ENCODE assay signal across 26 cellular contexts in the genomic region with DNA sequence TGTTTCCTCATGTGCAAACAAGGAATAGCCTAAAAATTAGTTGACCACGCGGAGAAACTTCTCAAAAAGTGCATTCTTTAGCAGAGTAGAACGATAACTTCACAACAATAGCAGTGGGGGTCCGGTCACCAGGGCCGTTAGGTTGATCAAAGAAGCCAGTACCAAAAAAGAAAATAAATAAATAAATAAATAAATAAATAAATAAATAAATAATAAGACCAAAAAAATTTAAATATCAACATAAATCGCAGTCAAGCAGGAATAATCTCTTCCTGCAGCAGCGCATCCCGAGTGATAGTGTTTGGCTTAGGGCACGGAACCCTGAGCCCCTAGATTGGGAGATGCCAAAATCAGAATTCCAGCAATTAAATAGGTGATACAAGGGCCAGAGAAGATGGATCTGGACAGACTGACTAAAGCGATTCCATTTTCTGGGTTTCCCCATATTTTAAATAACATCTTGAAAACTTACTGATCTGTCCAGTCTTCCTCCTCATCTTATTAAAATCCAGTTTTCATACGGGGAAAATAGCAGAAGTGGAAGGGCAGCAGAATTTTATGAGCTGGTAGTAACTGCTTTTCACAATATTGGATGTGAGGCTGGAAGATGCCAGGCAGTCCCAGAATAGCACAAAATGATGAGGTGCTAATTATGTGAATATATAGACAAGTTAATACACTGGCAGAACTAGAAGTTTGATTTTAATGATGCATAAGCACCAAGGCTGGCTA. TPM values are rescaled to one million over a fixed set of nuclear protein-coding genes. Genes with fewer than 3 reads are reported as not detected.
DNase-seq lines count a peak whose midpoint lies in the region; ATAC-seq, FAIRE-seq and TF ChIP-seq lines count a peak whose summit lies in the region.
"Had no signal": no experiment of that assay in that cellular context is flagged by ENCODE, and none has a peak within 500 bp of the region (broad histone marks: within the 10 kb centered on the region; RNA-seq: fewer than 3 reads in every experiment).

No MANE protein-coding gene starts in this region.

- H3K36me3 ChIP-seq in HepG2 (replicated peaks in 1 of 2; ENCODE audit: control insufficient read depth in 1 of 2, insufficient read depth in 2 of 2, low read length in 2 of 2): no peaks in the 10 kb centered on the region
- H3K36me3 ChIP-seq in right lobe of liver: no peaks in the 10 kb centered on the region
- H3K36me3 ChIP-seq: HAP-1, pancreas, WERI-Rb-1 had no signal

- CTCF ChIA-PET in HepG2 (lab: Yijun Ruan, JAX; ENCODE audit: low intra/inter-chr PET ratio, low total read pairs): no interaction called here
- CTCF ChIA-PET in activated B cell treated with CpG ODN at 0.5 μM for 24 hours (lab: Charles Lee): no interaction called here
- CTCF ChIA-PET in CD4-positive, alpha-beta T cell (lab: Charles Lee): no interaction called here
- CTCF ChIA-PET in activated CD8-positive, alpha-beta memory T cell treated with anti-CD3 and anti-CD28 coated beads, Interleukin-2, amount 10 ng/mL, durations not matched to agents 7 days and 5 days (lab: Charles Lee): no interaction called here
- CTCF ChIA-PET in activated CD8-positive, alpha-beta T cell treated with anti-CD3 and anti-CD28 coated beads, Interleukin-2, amount 10 ng/mL, durations not matched to agents 7 days and 5 days (lab: Charles Lee): no interaction called here

- peak overlapping the region in 2 of 3 experiments; percentile 48 to 64; a peak in 3 of 6 replicates for H3K4me3 ChIP-seq in HepG2 (replicated peaks in 1 of 3; ENCODE audit: insufficient read depth in 1 of 3, low read depth in 2 of 3, low read length in 3 of 3)
- H3K4me3 ChIP-seq in right lobe of liver: no peak overlapping the region
- H3K4me3 ChIP-seq in iPS-18c (ENCODE audit: insufficient read depth, low read depth, low read length): peak overlapping the region; percentile 57
- H3K4me3 ChIP-seq: HAP-1 had no signal

- DNase-seq in HepG2 (ENCODE audit: low spot score) (no peak), right lobe of liver (no peak), activated B cell treated with CpG ODN at 0.5 μM for 24 hours (no peak), D341Med (ENCODE audit: low spot score) (no peak)
- no peak for DNase-seq in CD4-positive, alpha-beta T cell
- DNase-seq in activated CD8-positive, alpha-beta memory T cell treated with anti-CD3 and anti-CD28 coated beads, Interleukin-2, amount 10 ng/mL, durations not matched to agents 7 days and 5 days: no peak
- no peak for DNase-seq in activated CD8-positive, alpha-beta T cell treated with anti-CD3 and anti-CD28 coated beads, Interleukin-2, amount 10 ng/mL, durations not matched to agents 7 days and 5 days
- DNase-seq: activated T-cell treated with anti-CD3 and anti-CD28 coated beads, Interleukin-2, amount 50 U/mL, for 4 hours; CD4-positive, CD25-positive, alpha-beta regulatory T cell; GF-D8; left colon; mesenchymal stem cell; natural killer cell; NCI-H1694 treated with DMSO at 0.1 percent for 48 hours; right cardiac atrium; SK-N-SH; substantia nigra; T-helper 2 cell; WERI-Rb-1 had no signal

- no peaks in the 10 kb centered on the region for H3K79me2 ChIP-seq in HepG2 (ENCODE audit: insufficient read depth, low read length)

- peaks cover 40% of the 10 kb centered on the region for H3K4me1 Mint-ChIP-seq in activated B cell treated with CpG ODN at 0.5 μM for 24 hours
- peaks cover 36% of the 10 kb centered on the region for H3K4me1 Mint-ChIP-seq in CD4-positive, alpha-beta T cell (ENCODE audit: low read depth)
- H3K4me1 Mint-ChIP-seq in activated CD8-positive, alpha-beta memory T cell treated with anti-CD3 and anti-CD28 coated beads, Interleukin-2, amount 10 ng/mL, durations not matched to agents 7 days and 5 days: peaks cover 33% of the 10 kb centered on the region
- peaks cover 36% of the 10 kb centered on the region for H3K4me1 Mint-ChIP-seq in activated CD8-positive, alpha-beta T cell treated with anti-CD3 and anti-CD28 coated beads, Interleukin-2, amount 10 ng/mL, durations not matched to agents 7 days and 5 days (ENCODE audit: low read depth)

- no peak for FAIRE-seq in HepG2 (lab: Jason Lieb, UNC)
- FAIRE-seq: colon, pancreas, urothelium cell line had no signal

- H3K36me3 Mint-ChIP-seq in activated B cell treated with CpG ODN at 0.5 μM for 24 hours (ENCODE audit: low read depth): no peaks in the 10 kb centered on the region
- H3K36me3 Mint-ChIP-seq in CD4-positive, alpha-beta T cell (ENCODE audit: low read depth): no peaks in the 10 kb centered on the region
- H3K36me3 Mint-ChIP-seq in activated CD8-positive, alpha-beta memory T cell treated with anti-CD3 and anti-CD28 coated beads, Interleukin-2, amount 10 ng/mL, durations not matched to agents 7 days and 5 days: peaks cover 6% of the 10 kb centered on the region
- H3K36me3 Mint-ChIP-seq in activated CD8-positive, alpha-beta T cell treated with anti-CD3 and anti-CD28 coated beads, Interleukin-2, amount 10 ng/mL, durations not matched to agents 7 days and 5 days (ENCODE audit: low read depth): peaks cover 3% of the 10 kb centered on the region
- H3K36me3 Mint-ChIP-seq: CD4-positive, CD25-positive, alpha-beta regulatory T cell; natural killer cell had no signal

- H3K9me3 Mint-ChIP-seq in activated B cell treated with CpG ODN at 0.5 μM for 24 hours: no peaks in the 10 kb centered on the region
- H3K9me3 Mint-ChIP-seq in CD4-positive, alpha-beta T cell: no peaks in the 10 kb centered on the region
- H3K9me3 Mint-ChIP-seq in activated CD8-positive, alpha-beta memory T cell treated with anti-CD3 and anti-CD28 coated beads, Interleukin-2, amount 10 ng/mL, durations not matched to agents 7 days and 5 days (ENCODE audit: low read depth): no peaks in the 10 kb centered on the region
- H3K9me3 Mint-ChIP-seq in activated CD8-positive, alpha-beta T cell treated with anti-CD3 and anti-CD28 coated beads, Interleukin-2, amount 10 ng/mL, durations not matched to agents 7 days and 5 days (ENCODE audit: insufficient read depth): no peaks in the 10 kb centered on the region
- H3K9me3 Mint-ChIP-seq: activated naive CD4-positive, alpha-beta T cell treated with anti-CD3 and anti-CD28 coated beads, Interleukin-2, amount 50 U/mL, for 24 hours; activated T-cell treated with anti-CD3 and anti-CD28 coated beads, Interleukin-2, amount 50 U/mL, for 4 hours; natural killer cell had no signal

- no peak overlapping the region for H3K9ac ChIP-seq in HepG2 (ENCODE audit: insufficient read depth, low read depth, low read length)
- H3K9ac ChIP-seq: SK-N-SH had no signal

- TF ChIP-seq POLR2A in HepG2 (IDR thresholded peaks at IDR 0.05; ENCODE audit: insufficient read depth in 1 of 2, low read depth in 2 of 2, low read length in 2 of 2): no peak
- no peak for TF ChIP-seq POLR2A in right lobe of liver (IDR thresholded peaks at IDR 0.05)

- H3K27me3 ChIP-seq in HepG2 (ENCODE audit: control insufficient read depth in 1 of 2, insufficient read depth in 2 of 2, low read length in 2 of 2): peaks cover 16 to 56% of the 10 kb centered on the region in 2 experiments
- peaks cover 13 to 52% of the 10 kb centered on the region in 2 donors for H3K27me3 ChIP-seq in right lobe of liver
- peaks cover 80% of the 10 kb centered on the region for H3K27me3 ChIP-seq in CD4-positive, alpha-beta T cell (ENCODE audit: control insufficient read depth, insufficient read depth, low read length)

- H3K27me3 Mint-ChIP-seq in activated B cell treated with CpG ODN at 0.5 μM for 24 hours: peaks cover 60% of the 10 kb centered on the region
- peaks cover 88% of the 10 kb centered on the region for H3K27me3 Mint-ChIP-seq in CD4-positive, alpha-beta T cell
- H3K27me3 Mint-ChIP-seq in activated CD8-positive, alpha-beta memory T cell treated with anti-CD3 and anti-CD28 coated beads, Interleukin-2, amount 10 ng/mL, durations not matched to agents 7 days and 5 days: peaks cover 89% of the 10 kb centered on the region
- peaks cover 71% of the 10 kb centered on the region for H3K27me3 Mint-ChIP-seq in activated CD8-positive, alpha-beta T cell treated with anti-CD3 and anti-CD28 coated beads, Interleukin-2, amount 10 ng/mL, durations not matched to agents 7 days and 5 days (ENCODE audit: low read depth)

- no peak overlapping the region for H3K27ac Mint-ChIP-seq in activated B cell treated with CpG ODN at 0.5 μM for 24 hours
- H3K27ac Mint-ChIP-seq in CD4-positive, alpha-beta T cell: no peak overlapping the region
- no peak overlapping the region for H3K27ac Mint-ChIP-seq in activated CD8-positive, alpha-beta memory T cell treated with anti-CD3 and anti-CD28 coated beads, Interleukin-2, amount 10 ng/mL, durations not matched to agents 7 days and 5 days
- no peak overlapping the region for H3K27ac Mint-ChIP-seq in activated CD8-positive, alpha-beta T cell treated with anti-CD3 and anti-CD28 coated beads, Interleukin-2, amount 10 ng/mL, durations not matched to agents 7 days and 5 days
- H3K27ac Mint-ChIP-seq: activated naive CD4-positive, alpha-beta T cell treated with anti-CD3 and anti-CD28 coated beads, Interleukin-2, amount 50 U/mL, for 24 hours; CD4-positive, CD25-positive, alpha-beta regulatory T cell; natural killer cell had no signal

- POLR2A ChIA-PET in HepG2 (lab: Yijun Ruan, JAX): no interaction called here
- POLR2A ChIA-PET in activated B cell treated with CpG ODN at 0.5 μM for 24 hours (lab: Charles Lee): no interaction called here
- POLR2A ChIA-PET in CD4-positive, alpha-beta T cell (lab: Charles Lee): no interaction called here
- POLR2A ChIA-PET in activated CD8-positive, alpha-beta T cell treated with anti-CD3 and anti-CD28 coated beads, Interleukin-2, amount 10 ng/mL, durations not matched to agents 7 days and 5 days (lab: Charles Lee): no interaction called here

- no peak for ATAC-seq in HepG2
- ATAC-seq in right lobe of liver: no peak
- no peak for ATAC-seq in activated B cell treated with CpG ODN at 0.5 μM for 24 hours (ENCODE audit: low read depth)
- no peak for ATAC-seq in CD4-positive, alpha-beta T cell (ENCODE audit: poor library complexity)
- ATAC-seq in activated CD8-positive, alpha-beta memory T cell treated with anti-CD3 and anti-CD28 coated beads, Interleukin-2, amount 10 ng/mL, durations not matched to agents 7 days and 5 days: no peak
- ATAC-seq in activated CD8-positive, alpha-beta T cell treated with anti-CD3 and anti-CD28 coated beads, Interleukin-2, amount 10 ng/mL, durations not matched to agents 7 days and 5 days: no peak
- ATAC-seq: left colon had no signal

- in situ Hi-C loops in HepG2 (cut with HindIII; ENCODE audit: extremely low pct_ligation_motif_present, low pct_unique_long_range_greater_than_20kb): no loop called here

- no peak for TF ChIP-seq RAD21 in HepG2 (CRISPR knock-in tag; IDR thresholded peaks at IDR 0.05)

- no peaks in the 10 kb centered on the region for H4K20me1 ChIP-seq in HepG2 (ENCODE audit: insufficient read depth, low read length)

- H3K9me3 ChIP-seq in HepG2 (ENCODE audit: low read length): no peaks in the 10 kb centered on the region
- H3K9me3 ChIP-seq in right lobe of liver: no peaks in the 10 kb centered on the region
- no peaks in the 10 kb centered on the region for H3K9me3 ChIP-seq in iPS-18c (ENCODE audit: control insufficient read depth, insufficient read depth, low read length)
- no peaks in the 10 kb centered on the region for H3K9me3 ChIP-seq in CD4-positive, alpha-beta T cell (ENCODE audit: control insufficient read depth, low read length)
- H3K9me3 ChIP-seq: HAP-1, pancreas, SK-N-SH had no signal

- H3K4me1 ChIP-seq in HepG2 (ENCODE audit: insufficient read depth, low read length): peaks cover 13% of the 10 kb centered on the region; the same call in 1 of the 2 replicates
- peaks cover 0 to 15% (median 0%) of the 10 kb centered on the region in 4 donors for H3K4me1 ChIP-seq in right lobe of liver
- H3K4me1 ChIP-seq: HAP-1 had no signal

- H3K4me2 ChIP-seq in HepG2 (ENCODE audit: low read depth, low read length): peak overlapping the region; percentile 78
- H3K4me2 ChIP-seq: SK-N-SH had no signal

- peak overlapping the region; percentile 6 for H3K4me3 Mint-ChIP-seq in activated B cell treated with CpG ODN at 0.5 μM for 24 hours
- H3K4me3 Mint-ChIP-seq in CD4-positive, alpha-beta T cell: no peak overlapping the region
- H3K4me3 Mint-ChIP-seq in activated CD8-positive, alpha-beta memory T cell treated with anti-CD3 and anti-CD28 coated beads, Interleukin-2, amount 10 ng/mL, durations not matched to agents 7 days and 5 days: no peak overlapping the region
- no peak overlapping the region for H3K4me3 Mint-ChIP-seq in activated CD8-positive, alpha-beta T cell treated with anti-CD3 and anti-CD28 coated beads, Interleukin-2, amount 10 ng/mL, durations not matched to agents 7 days and 5 days

- H3K27ac ChIP-seq in HepG2 (ENCODE audit: extremely low read length, insufficient read depth, low read length) (no peak overlapping the region), right lobe of liver (no peak overlapping the region)
- H3K27ac ChIP-seq in CD4-positive, alpha-beta T cell (ENCODE audit: low read depth, low read length): no peak overlapping the region
- H3K27ac ChIP-seq: pancreas, RWPE1, WERI-Rb-1 had no signal

- intact Hi-C loops in HepG2 (cut with micrococcal nuclease; ENCODE audit: unreplicated experiment): no loop called here
- intact Hi-C loops in right lobe of liver (cut with DNase I): no loop called here
- intact Hi-C loops in activated B cell treated with CpG ODN at 0.5 μM for 24 hours (cut with micrococcal nuclease): loop anchor here (2.0 to 5.0 kb wide), 3 partner anchors 14 to 609 kb away; partner anchors contain the start of gene PERP
- intact Hi-C loops in CD4-positive, alpha-beta T cell (cut with DNase I, micrococcal nuclease): loop anchor here in 1 of 2 experiments (10.0 kb wide), 1 partner anchor 86 kb away; no protein-coding TSS in a partner anchor

- 63% methylated on average over 11 of the region's 11 CpGs for WGBS in HepG2 (ENCODE audit: low lambda C conversion rate)
- 14% methylated on average over 11 of the region's 11 CpGs for WGBS in right lobe of liver (ENCODE audit: insufficient coverage, low coverage, low lambda C conversion rate, missing lambda C conversion rate)

- BruUV-seq in HepG2 (replicated peaks; lab: Mats Ljungman, UMichigan): no TSS peak

- TF ChIP-seq CTCF in HepG2 (CRISPR knock-in tag; IDR thresholded peaks at IDR 0.05) (no peak), right lobe of liver (IDR thresholded peaks at IDR 0.05) (no peak), activated B cell treated with CpG ODN at 0.5 μM for 24 hours (IDR thresholded peaks at IDR 0.05) (no peak)
- no peak for TF ChIP-seq CTCF in CD4-positive, alpha-beta T cell (IDR thresholded peaks at IDR 0.05)

- peak overlapping the region; percentile 23 for H2AFZ ChIP-seq in HepG2 (ENCODE audit: low read length)

- TF ChIP-seq EP300 in HepG2 (IDR thresholded peaks at IDR 0.05; ENCODE audit: low read depth in 2 of 2, low read length in 2 of 2): no peak
- TF ChIP-seq EP300 in HepG2 (CRISPR knock-in tag; IDR thresholded peaks at IDR 0.05; ENCODE audit: borderline replicate concordance): no peak

RNA-seq across cellular contexts. Expression of gene OLIG3, which starts 4.5 kb away (rescaled TPM):
- total RNA-seq in HepG2 (2016; rRNA removed; fragmentation: Illumina TruSeq; extraction: Trizol) (not detected in 2 replicates), right lobe of liver (not detected), activated B cell treated with CpG ODN at 0.5 μM for 24 hours (not detected in 2 replicates)
- total RNA-seq in HepG2 (2016; cell fraction: cytosol; rRNA removed; fragmentation: Illumina TruSeq; extraction: Trizol; ENCODE audit: low read depth): not detected in 2 replicates
- not detected in 2 replicates for total RNA-seq in HepG2 (2016; cell fraction: insoluble cytoplasmic fraction; rRNA removed; fragmentation: Illumina TruSeq; extraction: Trizol)
- total RNA-seq in HepG2 (2016; cell fraction: membrane; rRNA removed; fragmentation: Illumina TruSeq; extraction: Trizol): not detected in 2 replicates
- not detected in 2 replicates for total RNA-seq in HepG2 (2016; cell fraction: nucleus; rRNA removed; fragmentation: Illumina TruSeq; extraction: Trizol)
- 0.03 TPM in 1 of 2 replicates, not detected in the other for polyA plus RNA-seq in HepG2 (2011; rRNA removed)
- 0.03 TPM in 1 of 2 replicates, not detected in the other for polyA plus RNA-seq in HepG2 (2011; cell fraction: cytosol; rRNA removed)
- not detected in 2 replicates for polyA plus RNA-seq in HepG2 (2011; cell fraction: nucleus; rRNA removed)
- not detected in 2 replicates for polyA plus RNA-seq in HepG2 (2012)
- polyA plus RNA-seq in HepG2 (2016; cell fraction: cytosol; fragmentation: Illumina TruSeq; extraction: Trizol; ENCODE audit: low read depth): not detected in 2 replicates
- polyA plus RNA-seq in HepG2 (2016; cell fraction: insoluble cytoplasmic fraction; fragmentation: Illumina TruSeq; extraction: Trizol; ENCODE audit: low read depth): not detected in 2 replicates
- polyA plus RNA-seq in HepG2 (2016; cell fraction: membrane; fragmentation: Illumina TruSeq; extraction: Trizol; ENCODE audit: low read depth): not detected in 2 replicates
- not detected in 2 replicates for polyA plus RNA-seq in HepG2 (2016; cell fraction: nucleus; fragmentation: Illumina TruSeq; extraction: Trizol; ENCODE audit: insufficient read depth, low read depth)
- polyA minus RNA-seq in HepG2 (2011; rRNA and poly(A)+ RNA removed; ENCODE audit: low replicate concordance): not detected in 2 replicates
- polyA minus RNA-seq in HepG2 (2011; cell fraction: cytosol; rRNA and poly(A)+ RNA removed): not detected in 2 replicates
- not detected in 2 replicates for polyA minus RNA-seq in HepG2 (2011; cell fraction: nucleus; rRNA and poly(A)+ RNA removed)
- total RNA-seq in CD4-positive, alpha-beta T cell: not detected
- total RNA-seq in activated CD8-positive, alpha-beta memory T cell treated with anti-CD3 and anti-CD28 coated beads, Interleukin-2, amount 10 ng/mL, durations not matched to agents 7 days and 5 days: under 1 TPM; 0.18 to 0.94 TPM
- total RNA-seq in activated CD8-positive, alpha-beta T cell treated with anti-CD3 and anti-CD28 coated beads, Interleukin-2, amount 10 ng/mL, durations not matched to agents 7 days and 5 days: under 1 TPM; 0.34 to 0.44 TPM
- total RNA-seq: activated T-cell treated with anti-CD3 and anti-CD28 coated beads, Interleukin-2, amount 50 U/mL, for 4 hours; CD4-positive, CD25-positive, alpha-beta regulatory T cell; left colon; natural killer cell; right cardiac atrium had no signal
- polyA plus RNA-seq: CD4-positive, CD25-positive, alpha-beta regulatory T cell; right cardiac atrium; SK-N-SH had no signal

Comparison
In these comparisons a context has a peak if more than half of its experiments do, and no peak if none do; other contexts are left out.
1. H3K4me3 ChIP-seq: peak in HepG2 (2 of 3) and iPS-18c (single experiment); none in right lobe of liver (0 of 3).